20 cellular contexts compared by ENCODE assay signal in the genomic region with DNA sequence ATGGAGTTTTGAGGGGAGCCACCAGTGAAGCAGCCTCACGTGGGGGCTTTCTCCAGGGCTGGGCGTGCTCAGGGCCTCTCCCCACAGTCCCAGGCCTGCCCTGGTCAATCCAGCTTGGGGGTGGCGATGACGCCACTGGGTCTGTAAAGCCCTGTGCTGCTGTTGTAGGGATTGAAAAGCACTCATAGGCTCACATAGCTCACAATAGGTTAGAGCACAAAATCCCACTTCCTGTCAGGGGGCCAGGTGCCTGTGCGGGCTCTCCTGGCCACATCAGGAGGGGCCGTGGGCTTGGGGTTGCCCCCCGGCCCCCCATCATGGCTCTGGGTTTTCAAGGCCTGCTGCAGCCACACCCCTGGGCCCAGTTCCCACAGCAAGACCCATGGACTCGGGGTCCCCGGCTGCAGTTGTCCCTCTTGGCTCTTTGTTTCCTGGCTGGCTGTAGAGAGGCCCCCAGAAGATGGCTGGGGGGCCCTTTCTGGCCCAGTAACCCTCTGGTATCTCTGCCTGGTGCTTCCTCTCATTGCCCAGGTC.
DNase-seq lines count a peak whose midpoint lies in the region; ATAC-seq and TF ChIP-seq lines count a peak whose summit lies in the region.
"Had no signal": no experiment of that assay in that cellular context is flagged by ENCODE, and none has a peak within 500 bp of the region (broad histone marks: within the 10 kb centered on the region; RNA-seq: fewer than 3 reads in every experiment).

No MANE protein-coding gene starts in this region.

- no peaks in the 10 kb centered on the region for H3K9me3 ChIP-seq in DND-41 (ENCODE audit: insufficient read depth, low read length, severe bottlenecking)
- H3K9me3 ChIP-seq: SJCRH30 had no signal

- H3K27ac ChIP-seq in DND-41 (ENCODE audit: low read length) (no peak overlapping the region), RWPE1 (peak overlapping the region; percentile 15; the same call in 1 of the 2 replicates)
- H3K27ac ChIP-seq: 22Rv1, SJCRH30 had no signal

- CTCF ChIA-PET in RWPE1 (lab: Yijun Ruan, JAX), result interaction anchor here (0.6 kb wide), 1 partner anchor 15 kb away, joined by 3 read pairs; no protein-coding TSS in a partner anchor

- peaks cover 93% of the 10 kb centered on the region for H3K36me3 Mint-ChIP-seq in activated T-cell treated with anti-CD3 and anti-CD28 coated beads, Interleukin-2, amount 50 U/mL, for 24 hours (ENCODE audit: low read depth)
- peaks cover 0 to 81% (median 23%) of the 10 kb centered on the region in 3 donors for H3K36me3 Mint-ChIP-seq in naive thymus-derived CD8-positive, alpha-beta T cell
- peaks cover 27% of the 10 kb centered on the region for H3K36me3 Mint-ChIP-seq in activated T-helper 1 cell treated with anti-CD3 and anti-CD28 coated beads, Interleukin-12 subunit alpha, Interleukin-12 subunit beta, Interleukin-2, Interleukin-4 antibody, amounts not matched to agents 30 ng/mL and 10 ng/mL and 1 ng/mL, durations not matched to agents 14 hours and 24 hours and 36 hours (ENCODE audit: low read depth)

- H3K79me2 ChIP-seq in DND-41 (ENCODE audit: insufficient read depth, low read length), result no peaks in the 10 kb centered on the region

- no peak overlapping the region for H3K9ac ChIP-seq in DND-41 (ENCODE audit: low read depth, low read length)

- DNase-seq in activated T-cell treated with anti-CD3 and anti-CD28 coated beads, Interleukin-2, amount 50 U/mL, for 24 hours, result no peak
- no peak for DNase-seq in activated T-cell treated with anti-CD3 and anti-CD28 coated beads, Interleukin-2, amount 50 U/mL, for 48 hours
- DNase-seq in DND-41 (peak; percentile 16), RWPE1 (ENCODE audit: low spot score) (no peak), NCI-H1417 treated with DMSO at 0.1 percent for 48 hours (lab: John Stamatoyannopoulos, UW) (no peak), NCI-H748 (lab: John Stamatoyannopoulos, UW; ENCODE audit: unreplicated experiment) (no peak)
- DNase-seq in naive thymus-derived CD8-positive, alpha-beta T cell, result no peak
- no peak for DNase-seq in activated T-helper 1 cell treated with anti-CD3 and anti-CD28 coated beads, Interleukin-12 subunit alpha, Interleukin-12 subunit beta, Interleukin-2, Interleukin-4 antibody, amounts not matched to agents 30 ng/mL and 10 ng/mL and 1 ng/mL, durations not matched to agents 14 hours and 24 hours and 36 hours (ENCODE audit: low spot score)
- DNase-seq: Calu3, DMS79 treated with DMSO at 0.1 percent for 48 hours, Karpas-422, NCI-H1092, NCI-H1436, NCI-H187 treated with DMSO at 0.1 percent for 48 hours, NCI-H524, NCI-H774, SJCRH30 had no signal

- TF ChIP-seq CTCF in DND-41 (IDR thresholded peaks at IDR 0.05; ENCODE audit: borderline replicate concordance, extremely low read depth, low read length, poor library complexity, severe bottlenecking) (no peak), RWPE1 (conservative IDR thresholded peaks at IDR 0.05; ENCODE audit: low read depth) (no peak)

- H3K4me3 ChIP-seq in DND-41 (ENCODE audit: low read depth in 1 of 2, low read length in 2 of 2), result no peak overlapping the region
- H3K4me3 ChIP-seq: SJCRH30 had no signal

- peak overlapping the region; percentile 55 for H3K27ac Mint-ChIP-seq in activated T-cell treated with anti-CD3 and anti-CD28 coated beads, Interleukin-2, amount 50 U/mL, for 24 hours
- peak overlapping the region in 7 of 10 donors; percentile 12 to 81 (median 34) for H3K27ac Mint-ChIP-seq in naive thymus-derived CD8-positive, alpha-beta T cell
- no peak overlapping the region for H3K27ac Mint-ChIP-seq in activated T-helper 1 cell treated with anti-CD3 and anti-CD28 coated beads, Interleukin-12 subunit alpha, Interleukin-12 subunit beta, Interleukin-2, Interleukin-4 antibody, amounts not matched to agents 30 ng/mL and 10 ng/mL and 1 ng/mL, durations not matched to agents 14 hours and 24 hours and 36 hours
- H3K27ac Mint-ChIP-seq: B cell had no signal

- H4K20me1 ChIP-seq in DND-41 (ENCODE audit: insufficient read depth, low read length), result peaks cover 20% of the 10 kb centered on the region

- POLR2A ChIA-PET in RWPE1 (lab: Yijun Ruan, JAX; ENCODE audit: low non-redundant PET), result no interaction called here
- POLR2A ChIA-PET in naive thymus-derived CD8-positive, alpha-beta T cell (lab: Charles Lee), result no interaction called here

- H3K36me3 ChIP-seq in DND-41 (ENCODE audit: insufficient read depth, low read length), result peaks cover 97% of the 10 kb centered on the region

- H3K4me1 ChIP-seq in DND-41 (ENCODE audit: insufficient read depth, low read length), result no peaks in the 10 kb centered on the region
- H3K4me1 ChIP-seq: SJCRH30 had no signal

- H3K27me3 ChIP-seq in DND-41 (ENCODE audit: insufficient read depth, low read length, poor library complexity), result no peaks in the 10 kb centered on the region
- H3K27me3 ChIP-seq: SJCRH30 had no signal

- H3K9me3 Mint-ChIP-seq in activated T-cell treated with anti-CD3 and anti-CD28 coated beads, Interleukin-2, amount 50 U/mL, for 24 hours, result no peaks in the 10 kb centered on the region
- H3K9me3 Mint-ChIP-seq in naive thymus-derived CD8-positive, alpha-beta T cell, result no peaks in the 10 kb centered on the region
- no peaks in the 10 kb centered on the region for H3K9me3 Mint-ChIP-seq in activated T-helper 1 cell treated with anti-CD3 and anti-CD28 coated beads, Interleukin-12 subunit alpha, Interleukin-12 subunit beta, Interleukin-2, Interleukin-4 antibody, amounts not matched to agents 30 ng/mL and 10 ng/mL and 1 ng/mL, durations not matched to agents 14 hours and 24 hours and 36 hours

- no peak overlapping the region for H2AFZ ChIP-seq in DND-41 (ENCODE audit: low read depth, low read length)

- H3K4me1 Mint-ChIP-seq in activated T-cell treated with anti-CD3 and anti-CD28 coated beads, Interleukin-2, amount 50 U/mL, for 24 hours (ENCODE audit: low read depth), result no peaks in the 10 kb centered on the region
- peaks cover 0 to 19% (median 5%) of the 10 kb centered on the region in 4 donors for H3K4me1 Mint-ChIP-seq in naive thymus-derived CD8-positive, alpha-beta T cell
- no peaks in the 10 kb centered on the region for H3K4me1 Mint-ChIP-seq in activated T-helper 1 cell treated with anti-CD3 and anti-CD28 coated beads, Interleukin-12 subunit alpha, Interleukin-12 subunit beta, Interleukin-2, Interleukin-4 antibody, amounts not matched to agents 30 ng/mL and 10 ng/mL and 1 ng/mL, durations not matched to agents 14 hours and 24 hours and 36 hours (ENCODE audit: low read depth)
- H3K4me1 Mint-ChIP-seq: B cell had no signal

- H3K27me3 Mint-ChIP-seq in activated T-cell treated with anti-CD3 and anti-CD28 coated beads, Interleukin-2, amount 50 U/mL, for 24 hours, result no peaks in the 10 kb centered on the region
- no peaks in the 10 kb centered on the region for H3K27me3 Mint-ChIP-seq in naive thymus-derived CD8-positive, alpha-beta T cell
- H3K27me3 Mint-ChIP-seq in activated T-helper 1 cell treated with anti-CD3 and anti-CD28 coated beads, Interleukin-12 subunit alpha, Interleukin-12 subunit beta, Interleukin-2, Interleukin-4 antibody, amounts not matched to agents 30 ng/mL and 10 ng/mL and 1 ng/mL, durations not matched to agents 14 hours and 24 hours and 36 hours (ENCODE audit: insufficient read depth), result no peaks in the 10 kb centered on the region
- H3K27me3 Mint-ChIP-seq: B cell had no signal

- intact Hi-C loops in activated T-helper 1 cell treated with anti-CD3 and anti-CD28 coated beads, Interleukin-12 subunit alpha, Interleukin-12 subunit beta, Interleukin-2, Interleukin-4 antibody, amounts not matched to agents 30 ng/mL and 10 ng/mL and 1 ng/mL, durations not matched to agents 14 hours and 24 hours and 36 hours (cut with micrococcal nuclease), result no loop called here

- H3K4me3 Mint-ChIP-seq in activated T-cell treated with anti-CD3 and anti-CD28 coated beads, Interleukin-2, amount 50 U/mL, for 24 hours, result no peak overlapping the region
- H3K4me3 Mint-ChIP-seq in naive thymus-derived CD8-positive, alpha-beta T cell, result no peak overlapping the region
- no peak overlapping the region for H3K4me3 Mint-ChIP-seq in activated T-helper 1 cell treated with anti-CD3 and anti-CD28 coated beads, Interleukin-12 subunit alpha, Interleukin-12 subunit beta, Interleukin-2, Interleukin-4 antibody, amounts not matched to agents 30 ng/mL and 10 ng/mL and 1 ng/mL, durations not matched to agents 14 hours and 24 hours and 36 hours
- H3K4me3 Mint-ChIP-seq: B cell had no signal

- no peak overlapping the region for H3K4me2 ChIP-seq in DND-41 (ENCODE audit: insufficient read depth, low read length)

- peak; percentile 67 for ATAC-seq in DND-41 (ENCODE audit: insufficient read depth, low read depth)
- no peak for ATAC-seq in naive thymus-derived CD8-positive, alpha-beta T cell
- ATAC-seq: SK-N-SH treated with all-trans-retinoic acid at 6 μM for 48 hours had no signal
